Comparison of ENCODE assay signal across 21 cellular contexts in genomic region chr13:27159806-27160563, GRCh38. TPM values are rescaled to one million over a fixed set of nuclear protein-coding genes. Genes with fewer than 3 reads are reported as not detected.
DNase-seq lines count a peak whose midpoint lies in the region; ATAC-seq and TF ChIP-seq lines count a peak whose summit lies in the region.
"Had no signal": no experiment of that assay in that cellular context is flagged by ENCODE, and none has a peak within 500 bp of the region (broad histone marks: within the 10 kb centered on the region; RNA-seq: fewer than 3 reads in every experiment).

No MANE protein-coding gene starts in this region.

- H3K9me3 ChIP-seq in iPS-20b (ENCODE audit: insufficient read depth, low read depth, low read length): peaks cover 6% of the 10 kb centered on the region; the same call in 1 of the 2 replicates
- H3K9me3 ChIP-seq in effector memory CD4-positive, alpha-beta T cell (ENCODE audit: control insufficient read depth, low read length): no peaks in the 10 kb centered on the region
- H3K9me3 ChIP-seq: gastrocnemius medialis, transverse colon had no signal

- H3K4me1 Mint-ChIP-seq in stimulated activated naive CD8-positive, alpha-beta T cell treated with anti-CD3 and anti-CD28 coated beads, Interleukin-15, Interleukin-2, amounts not matched to agents 100 ng/mL and 50 ng/mL, for 24 hours (ENCODE audit: low read depth): peaks cover 67% of the 10 kb centered on the region
- H3K4me1 Mint-ChIP-seq in activated B cell treated with CpG ODN at 0.5 μM for 24 hours: peaks cover 70% of the 10 kb centered on the region
- peaks cover 8% of the 10 kb centered on the region for H3K4me1 Mint-ChIP-seq in mesothelial cell of epicardium

- no peak for DNase-seq in stimulated activated naive CD8-positive, alpha-beta T cell treated with anti-CD3 and anti-CD28 coated beads, Interleukin-15, Interleukin-2, amounts not matched to agents 100 U/mL and 50 U/mL, for 24 hours
- DNase-seq in activated B cell treated with CpG ODN at 0.5 μM for 24 hours (no peak), brain microvascular endothelial cell (no peak), NCI-H2171 treated with DMSO at 0.1 percent for 48 hours (lab: John Stamatoyannopoulos, UW) (no peak), mesothelial cell of epicardium (ENCODE audit: low spot score in 2 of 2, unreplicated experiment in 2 of 2) (no peak)
- DNase-seq in effector memory CD4-positive, alpha-beta T cell: no peak
- DNase-seq: activated CD4-positive, alpha-beta T cell treated with anti-CD3 and anti-CD28 coated beads, Interleukin-2, amount 10 ng/mL, durations not matched to agents 7 days and 5 days; COR-L47; dermis blood vessel endothelial cell; DMS53; gastrocnemius medialis; HCEC 1CT; hypothalamus; KBM-7; mesendoderm; MM.1S; PC-3; SK-N-SH; transverse colon had no signal

- H3K27me3 Mint-ChIP-seq in stimulated activated naive CD8-positive, alpha-beta T cell treated with anti-CD3 and anti-CD28 coated beads, Interleukin-15, Interleukin-2, amounts not matched to agents 100 ng/mL and 50 ng/mL, for 24 hours: no peaks in the 10 kb centered on the region
- H3K27me3 Mint-ChIP-seq in activated B cell treated with CpG ODN at 0.5 μM for 24 hours: no peaks in the 10 kb centered on the region
- no peaks in the 10 kb centered on the region for H3K27me3 Mint-ChIP-seq in mesothelial cell of epicardium (ENCODE audit: low read depth)
- H3K27me3 Mint-ChIP-seq: activated CD4-positive, alpha-beta T cell treated with anti-CD3 and anti-CD28 coated beads, Interleukin-2, amount 10 ng/mL, durations not matched to agents 7 days and 5 days had no signal

- H3K27me3 ChIP-seq in iPS-20b (ENCODE audit: insufficient read depth, low read length) (no peaks in the 10 kb centered on the region), brain microvascular endothelial cell (replicated peaks) (no peaks in the 10 kb centered on the region)
- no peaks in the 10 kb centered on the region for H3K27me3 ChIP-seq in effector memory CD4-positive, alpha-beta T cell (replicated peaks; ENCODE audit: control insufficient read depth, insufficient read depth, low read length, poor library complexity, severe bottlenecking)
- H3K27me3 ChIP-seq: gastrocnemius medialis, transverse colon had no signal

- H3K27ac ChIP-seq in iPS-20b (ENCODE audit: low read length): no peak overlapping the region
- no peak overlapping the region for H3K27ac ChIP-seq in brain microvascular endothelial cell
- no peak overlapping the region for H3K27ac ChIP-seq in effector memory CD4-positive, alpha-beta T cell (ENCODE audit: insufficient read depth, low read length, poor library complexity, severe bottlenecking)
- H3K27ac ChIP-seq: gastrocnemius medialis had no signal

- TF ChIP-seq CTCF in activated B cell treated with CpG ODN at 0.5 μM for 24 hours (IDR thresholded peaks at IDR 0.05) (no peak), brain microvascular endothelial cell (IDR thresholded peaks at IDR 0.05; ENCODE audit: low read depth, low read length, missing control alignments) (no peak), mesothelial cell of epicardium (IDR thresholded peaks at IDR 0.05; ENCODE audit: unreplicated experiment) (no peak)

- H3K36me3 Mint-ChIP-seq in stimulated activated naive CD8-positive, alpha-beta T cell treated with anti-CD3 and anti-CD28 coated beads, Interleukin-15, Interleukin-2, amounts not matched to agents 100 ng/mL and 50 ng/mL, for 24 hours (ENCODE audit: low read depth): peaks cover 49% of the 10 kb centered on the region
- H3K36me3 Mint-ChIP-seq in activated B cell treated with CpG ODN at 0.5 μM for 24 hours (ENCODE audit: low read depth): peaks cover 24% of the 10 kb centered on the region
- H3K36me3 Mint-ChIP-seq in mesothelial cell of epicardium: peaks cover 36% of the 10 kb centered on the region

- no peak for ATAC-seq in stimulated activated naive CD8-positive, alpha-beta T cell treated with anti-CD3 and anti-CD28 coated beads, Interleukin-15, Interleukin-2, amounts not matched to agents 100 U/mL and 50 U/mL, for 24 hours
- ATAC-seq in activated B cell treated with CpG ODN at 0.5 μM for 24 hours (ENCODE audit: low read depth): no peak
- ATAC-seq: gastrocnemius medialis, PC-3 had no signal

- POLR2A ChIA-PET in activated B cell treated with CpG ODN at 0.5 μM for 24 hours (lab: Charles Lee): interaction anchor here (0.6 to 1.5 kb wide), 2 partner anchors 10 to 13 kb away, joined by 3 to 5 read pairs; no protein-coding TSS in a partner anchor

- intact Hi-C loops in activated B cell treated with CpG ODN at 0.5 μM for 24 hours (cut with micrococcal nuclease): loop anchor here (1.0 kb wide), 2 partner anchors 8 to 9 kb away; no protein-coding TSS in a partner anchor

- CTCF ChIA-PET in activated B cell treated with CpG ODN at 0.5 μM for 24 hours (lab: Charles Lee): no interaction called here

- peak overlapping the region; percentile 45 for H3K4me3 Mint-ChIP-seq in stimulated activated naive CD8-positive, alpha-beta T cell treated with anti-CD3 and anti-CD28 coated beads, Interleukin-15, Interleukin-2, amounts not matched to agents 100 ng/mL and 50 ng/mL, for 24 hours
- H3K4me3 Mint-ChIP-seq in activated B cell treated with CpG ODN at 0.5 μM for 24 hours (peak overlapping the region; percentile 32), mesothelial cell of epicardium (no peak overlapping the region)
- H3K4me3 Mint-ChIP-seq: activated CD4-positive, alpha-beta T cell treated with anti-CD3 and anti-CD28 coated beads, Interleukin-2, amount 10 ng/mL, durations not matched to agents 7 days and 5 days had no signal

- peaks cover 19% of the 10 kb centered on the region; the same call in 1 of the 2 replicates for H3K4me1 ChIP-seq in iPS-20b (ENCODE audit: insufficient read depth, low read length)
- no peaks in the 10 kb centered on the region for H3K4me1 ChIP-seq in effector memory CD4-positive, alpha-beta T cell (ENCODE audit: control insufficient read depth, insufficient read depth, low read length, poor library complexity, severe bottlenecking)

- H3K27ac Mint-ChIP-seq in stimulated activated naive CD8-positive, alpha-beta T cell treated with anti-CD3 and anti-CD28 coated beads, Interleukin-15, Interleukin-2, amounts not matched to agents 100 ng/mL and 50 ng/mL, for 24 hours: no peak overlapping the region
- H3K27ac Mint-ChIP-seq in activated B cell treated with CpG ODN at 0.5 μM for 24 hours (peak overlapping the region; percentile 1), mesothelial cell of epicardium (no peak overlapping the region)
- H3K27ac Mint-ChIP-seq: activated CD4-positive, alpha-beta T cell treated with anti-CD3 and anti-CD28 coated beads, Interleukin-2, amount 10 ng/mL, durations not matched to agents 7 days and 5 days had no signal

- H3K4me3 ChIP-seq in iPS-20b (ENCODE audit: low read length) (no peak overlapping the region), brain microvascular endothelial cell (ENCODE audit: low read depth, low read length) (no peak overlapping the region)
- H3K4me3 ChIP-seq in effector memory CD4-positive, alpha-beta T cell (ENCODE audit: insufficient read depth, low read depth, low read length, poor library complexity, severe bottlenecking): no peak overlapping the region
- H3K4me3 ChIP-seq: gastrocnemius medialis, transverse colon had no signal

- in situ Hi-C loops in brain microvascular endothelial cell (cut with HindIII; ENCODE audit: low pct_ligation_motif_present, low sequenced_read_pairs): no loop called here

- H3K9ac ChIP-seq in iPS-20b (ENCODE audit: low read depth, low read length): 0 out of 2 replicates have a peak overlapping the region, but pooled peaks have one; percentile 9
- H3K9ac ChIP-seq: SK-N-SH had no signal

- H3K36me3 ChIP-seq in iPS-20b (ENCODE audit: insufficient read depth, low read depth, low read length) (no peaks in the 10 kb centered on the region), brain microvascular endothelial cell (replicated peaks) (no peaks in the 10 kb centered on the region)
- no peaks in the 10 kb centered on the region for H3K36me3 ChIP-seq in effector memory CD4-positive, alpha-beta T cell (ENCODE audit: control insufficient read depth, insufficient read depth, low read length)
- H3K36me3 ChIP-seq: gastrocnemius medialis, transverse colon had no signal

- peaks cover 11% of the 10 kb centered on the region for H3K9me3 Mint-ChIP-seq in stimulated activated naive CD8-positive, alpha-beta T cell treated with anti-CD3 and anti-CD28 coated beads, Interleukin-15, Interleukin-2, amounts not matched to agents 100 ng/mL and 50 ng/mL, for 24 hours
- H3K9me3 Mint-ChIP-seq in activated B cell treated with CpG ODN at 0.5 μM for 24 hours (peaks cover 7% of the 10 kb centered on the region), mesothelial cell of epicardium (peaks cover 36% of the 10 kb centered on the region)

RNA-seq across cellular contexts. Expression of gene USP12, which starts 11.6 kb away (rescaled TPM):
- 52.0 and 58.8 TPM in 2 replicates for total RNA-seq in activated B cell treated with CpG ODN at 0.5 μM for 24 hours
- 22.3 to 23.2 TPM (median 23.0 TPM) in 3 replicates for total RNA-seq in mesothelial cell of epicardium
